In the genomic region with DNA sequence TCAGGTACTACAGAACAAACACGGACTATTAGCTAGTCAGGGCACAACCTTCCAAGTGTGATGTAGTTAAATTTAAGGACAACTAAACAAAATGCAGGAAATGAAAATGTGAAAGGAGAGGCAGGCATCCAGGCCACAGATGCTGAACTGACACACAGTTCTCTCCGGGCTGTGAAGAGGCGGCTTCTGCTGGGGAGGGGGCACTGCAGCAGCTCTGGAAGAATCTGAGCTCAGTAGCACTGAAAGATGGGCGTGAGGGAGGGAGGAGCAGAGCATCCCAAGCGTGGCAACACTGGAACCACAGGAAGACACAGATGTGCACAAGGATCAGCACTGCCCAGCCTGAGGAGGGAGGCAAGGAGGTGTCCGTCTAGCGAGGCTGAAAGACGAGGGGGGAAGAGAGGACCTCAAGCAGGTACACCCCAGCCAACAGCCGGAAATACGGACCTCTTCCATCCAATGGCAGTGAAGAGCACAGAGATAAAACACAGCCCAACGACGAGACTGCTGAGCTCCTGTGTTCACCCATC, we compare ENCODE assay signal across 1 cellular context.
TF ChIP-seq lines count a peak whose summit lies in the region.

No MANE protein-coding gene starts in this region.

TF ChIP-seq in H1, 55 proteins besides CTCF, POLR2A, EP300 and RAD21:
- no peak for TF ChIP-seq CHD2 (IDR thresholded peaks at IDR 0.05; ENCODE audit: low read length)
- no peak for TF ChIP-seq SIN3A (conservative IDR thresholded peaks at IDR 0.05 in 1 of 2, IDR thresholded peaks at IDR 0.05 in 1 of 2; ENCODE audit: low read depth in 1 of 2, low read length in 2 of 2)
- no peak for TF ChIP-seq GTF2F1 (IDR thresholded peaks at IDR 0.05; ENCODE audit: borderline replicate concordance, low read depth, low read length)
- no peak for TF ChIP-seq TBP (IDR thresholded peaks at IDR 0.05; ENCODE audit: low read depth, low read length)
- no peak for TF ChIP-seq RFX5 (IDR thresholded peaks at IDR 0.05; ENCODE audit: borderline replicate concordance, low read depth, low read length)
- no peak for TF ChIP-seq RXRA (IDR thresholded peaks at IDR 0.05; ENCODE audit: insufficient read depth, low read depth, low read length)
- TF ChIP-seq SIRT6 (IDR thresholded peaks at IDR 0.05; ENCODE audit: low read length): no peak
- TF ChIP-seq EGR1 (IDR thresholded peaks at IDR 0.05; ENCODE audit: borderline replicate concordance, low read depth, low read length): no peak
- TF ChIP-seq ATF2 (IDR thresholded peaks at IDR 0.05; ENCODE audit: low read length): no peak
- TF ChIP-seq MAX (IDR thresholded peaks at IDR 0.05): no peak
- no peak for TF ChIP-seq JUN (IDR thresholded peaks at IDR 0.05; ENCODE audit: low read depth, low read length)
- TF ChIP-seq TAF7 (optimal IDR thresholded peaks at IDR 0.05; ENCODE audit: borderline replicate concordance, low read depth, low read length): no peak
- no peak for TF ChIP-seq CBX8 (IDR thresholded peaks at IDR 0.05; ENCODE audit: borderline replicate concordance, low read depth, low read length)
- TF ChIP-seq POLR2AphosphoS5 (IDR thresholded peaks at IDR 0.05; ENCODE audit: low read depth, low read length): no peak
- TF ChIP-seq POU5F1 (IDR thresholded peaks at IDR 0.05; ENCODE audit: low read depth, low read length): no peak
- TF ChIP-seq SRF (IDR thresholded peaks at IDR 0.05; ENCODE audit: low read depth, low read length): no peak
